Comparison of ENCODE assay signal across 30 cellular contexts in genomic region chr12:15180325-15180724, GRCh38. TPM values are rescaled to one million over a fixed set of nuclear protein-coding genes. Genes with fewer than 3 reads are reported as not detected.
DNase-seq lines count a peak whose midpoint lies in the region; ATAC-seq and TF ChIP-seq lines count a peak whose summit lies in the region.
"Had no signal": no experiment of that assay in that cellular context is flagged by ENCODE, and none has a peak within 500 bp of the region (broad histone marks: within the 10 kb centered on the region; RNA-seq: fewer than 3 reads in every experiment).

No MANE protein-coding gene starts in this region.

- no peak overlapping the region for H3K9ac ChIP-seq in muscle layer of colon (ENCODE audit: low read length)
- H3K9ac ChIP-seq in stomach smooth muscle (ENCODE audit: low read length in 2 of 2), result no peak overlapping the region

- TF ChIP-seq POLR2A in heart left ventricle (IDR thresholded peaks at IDR 0.05), result no peak

- H3K4me3 Mint-ChIP-seq in CD14-positive monocyte, result no peak overlapping the region
- H3K4me3 Mint-ChIP-seq: activated CD4-positive, alpha-beta T cell treated with anti-CD3 and anti-CD28 coated beads, Interleukin-2, amount 10 ng/mL, durations not matched to agents 24 days and 14 days; activated naive CD4-positive, alpha-beta T cell treated with anti-CD3 and anti-CD28 coated beads, Interleukin-2, amount 10 ng/mL, durations not matched to agents 7 days and 5 days; activated T-helper 1 cell treated with anti-CD3 and anti-CD28 coated beads, Interleukin-12 subunit alpha, Interleukin-12 subunit beta, Interleukin-2, Interleukin-4 antibody, amounts not matched to agents 30 ng/mL and 10 ng/mL and 1 ng/mL, durations not matched to agents 14 hours and 24 hours and 36 hours; CD8-positive, alpha-beta memory T cell; GM23338; IgD-negative memory B cell had no signal

- H3K27me3 Mint-ChIP-seq in CD14-positive monocyte (ENCODE audit: low read depth in 3 of 3), result peaks cover 0 to 13% (median 2%) of the 10 kb centered on the region in 3 donors

- DNase-seq in BE2C (peak; percentile 45), heart left ventricle (no peak), CD14-positive monocyte (ENCODE audit: low spot score) (no peak)
- DNase-seq: activated CD4-positive, alpha-beta T cell treated with anti-CD3 and anti-CD28 coated beads, Interleukin-2, amount 10 ng/mL, durations not matched to agents 24 days and 14 days; activated naive CD4-positive, alpha-beta T cell treated with anti-CD3 and anti-CD28 coated beads, Interleukin-2, amount 10 ng/mL, durations not matched to agents 7 days and 5 days; amygdala; caudate nucleus; CD8-positive, alpha-beta memory T cell; midbrain; NCI-H1092 treated with DMSO at 0.1 percent for 48 hours; NCI-H1930; NCI-H2227 treated with DMSO at 0.1 percent for 48 hours; NCI-H748 treated with DMSO at 0.1 percent for 48 hours; small intestine; stimulated activated CD4-positive, alpha-beta T cell treated with anti-CD3 and anti-CD28 coated beads, Interleukin-1b, Interleukin-23, amount 100 ng/mL, for 48 hours; testis had no signal

- TF ChIP-seq CTCF in BE2C (IDR thresholded peaks at IDR 0.05; ENCODE audit: low read depth, low read length) (no peak), heart left ventricle (IDR thresholded peaks at IDR 0.05) (no peak), CD14-positive monocyte (IDR thresholded peaks at IDR 0.05) (no peak)

- H3K9me3 ChIP-seq in BE2C (no peaks in the 10 kb centered on the region), heart left ventricle (peaks cover 0 to 5% (median 0%) of the 10 kb centered on the region in 12 donors), muscle layer of colon (ENCODE audit: low read length) (no peaks in the 10 kb centered on the region), stomach smooth muscle (ENCODE audit: control insufficient read depth in 2 of 2, low read length in 2 of 2) (no peaks in the 10 kb centered on the region)
- H3K9me3 ChIP-seq: prostate gland, testis had no signal

- no peaks in the 10 kb centered on the region for H3K36me3 Mint-ChIP-seq in CD14-positive monocyte
- H3K36me3 Mint-ChIP-seq: activated naive CD4-positive, alpha-beta T cell treated with anti-CD3 and anti-CD28 coated beads, Interleukin-2, amount 10 ng/mL, durations not matched to agents 7 days and 5 days; CD8-positive, alpha-beta memory T cell; IgD-negative memory B cell had no signal

- H3K4me3 ChIP-seq in BE2C (ENCODE audit: low read depth, low read length) (no peak overlapping the region), heart left ventricle (no peak overlapping the region), muscle layer of colon (ENCODE audit: low read depth in 1 of 2, low read length in 2 of 2) (no peak overlapping the region), stomach smooth muscle (ENCODE audit: low read length in 2 of 2) (peak overlapping the region; percentile 24 to 45)
- H3K4me3 ChIP-seq: GM23338, prostate gland, testis had no signal

- WGBS in heart left ventricle, 4 donors, result 63 to 76% (median 73%) methylated on average over 2 of the region's 2 CpGs

- intact Hi-C loops in heart left ventricle (cut with DNase I) (no loop called here), CD14-positive monocyte (cut with micrococcal nuclease) (no loop called here)

- no peaks in the 10 kb centered on the region for H3K27me3 ChIP-seq in BE2C
- H3K27me3 ChIP-seq in heart left ventricle, result no peaks in the 10 kb centered on the region
- H3K27me3 ChIP-seq in muscle layer of colon (ENCODE audit: control insufficient read depth in 1 of 2, insufficient read depth in 2 of 2, low read length in 2 of 2), result no peaks in the 10 kb centered on the region
- H3K27me3 ChIP-seq in stomach smooth muscle (ENCODE audit: control insufficient read depth in 1 of 2, insufficient read depth in 2 of 2, low read length in 2 of 2), result no peaks in the 10 kb centered on the region
- H3K27me3 ChIP-seq: testis had no signal

- H3K36me3 ChIP-seq in BE2C, result no peaks in the 10 kb centered on the region
- no peaks in the 10 kb centered on the region for H3K36me3 ChIP-seq in heart left ventricle
- H3K36me3 ChIP-seq in muscle layer of colon (ENCODE audit: insufficient read depth, low read length), result no peaks in the 10 kb centered on the region
- no peaks in the 10 kb centered on the region for H3K36me3 ChIP-seq in stomach smooth muscle (ENCODE audit: control insufficient read depth in 2 of 2, insufficient read depth in 2 of 2, low read length in 2 of 2)
- H3K36me3 ChIP-seq: prostate gland had no signal

- H3K27ac ChIP-seq in heart left ventricle (peak overlapping the region in 11 of 12 donors; percentile 19 to 73 (median 60)), muscle layer of colon (ENCODE audit: low read depth, low read length) (peak overlapping the region; percentile 63), stomach smooth muscle (ENCODE audit: low read length) (peak overlapping the region; percentile 78)
- H3K27ac ChIP-seq: prostate gland, testis had no signal

- no peaks in the 10 kb centered on the region for H3K9me3 Mint-ChIP-seq in CD14-positive monocyte
- H3K9me3 Mint-ChIP-seq: activated CD4-positive, alpha-beta T cell treated with anti-CD3 and anti-CD28 coated beads, Interleukin-2, amount 10 ng/mL, durations not matched to agents 24 days and 14 days; activated naive CD4-positive, alpha-beta T cell treated with anti-CD3 and anti-CD28 coated beads, Interleukin-2, amount 10 ng/mL, durations not matched to agents 7 days and 5 days; activated T-helper 1 cell treated with anti-CD3 and anti-CD28 coated beads, Interleukin-12 subunit alpha, Interleukin-12 subunit beta, Interleukin-2, Interleukin-4 antibody, amounts not matched to agents 30 ng/mL and 10 ng/mL and 1 ng/mL, durations not matched to agents 14 hours and 24 hours and 36 hours; CD8-positive, alpha-beta memory T cell; GM23338 had no signal

- no peak overlapping the region for H3K27ac Mint-ChIP-seq in CD14-positive monocyte
- H3K27ac Mint-ChIP-seq: activated CD4-positive, alpha-beta T cell treated with anti-CD3 and anti-CD28 coated beads, Interleukin-2, amount 10 ng/mL, durations not matched to agents 24 days and 14 days; activated naive CD4-positive, alpha-beta T cell treated with anti-CD3 and anti-CD28 coated beads, Interleukin-2, amount 10 ng/mL, durations not matched to agents 7 days and 5 days; activated T-helper 1 cell treated with anti-CD3 and anti-CD28 coated beads, Interleukin-12 subunit alpha, Interleukin-12 subunit beta, Interleukin-2, Interleukin-4 antibody, amounts not matched to agents 30 ng/mL and 10 ng/mL and 1 ng/mL, durations not matched to agents 14 hours and 24 hours and 36 hours; CD8-positive, alpha-beta memory T cell; GM23338; IgD-negative memory B cell had no signal

- H3K4me1 ChIP-seq in BE2C (peaks cover 81% of the 10 kb centered on the region), heart left ventricle (peaks cover 0 to 50% (median 5%) of the 10 kb centered on the region in 12 donors), muscle layer of colon (ENCODE audit: insufficient read depth, low read length) (peaks cover 62% of the 10 kb centered on the region), stomach smooth muscle (ENCODE audit: control insufficient read depth, insufficient read depth, low read length) (peaks cover 19% of the 10 kb centered on the region)
- H3K4me1 ChIP-seq: testis had no signal

- ATAC-seq in heart left ventricle, result peak in 2 of 4 donors; percentile 30 to 41
- ATAC-seq in HG03442 (IDR thresholded peaks at IDR 0.05; ENCODE audit: unreplicated experiment), result no peak
- ATAC-seq in HG03039 (IDR thresholded peaks at IDR 0.05; ENCODE audit: unreplicated experiment), result no peak
- ATAC-seq in GM18867 (IDR thresholded peaks at IDR 0.05; ENCODE audit: unreplicated experiment), result no peak
- ATAC-seq: GM23338, SK-N-SH treated with all-trans-retinoic acid at 6 μM for 48 hours had no signal

- H3K4me1 Mint-ChIP-seq in CD14-positive monocyte, result no peaks in the 10 kb centered on the region
- H3K4me1 Mint-ChIP-seq: activated CD4-positive, alpha-beta T cell treated with anti-CD3 and anti-CD28 coated beads, Interleukin-2, amount 10 ng/mL, durations not matched to agents 24 days and 14 days; activated naive CD4-positive, alpha-beta T cell treated with anti-CD3 and anti-CD28 coated beads, Interleukin-2, amount 10 ng/mL, durations not matched to agents 7 days and 5 days; CD8-positive, alpha-beta memory T cell; IgD-negative memory B cell had no signal

RNA-seq across cellular contexts. Expression of gene RERG, which starts 40.9 kb away (rescaled TPM):
- 94.2 TPM for polyA plus RNA-seq in BE2C (2012; ENCODE audit: insufficient read depth, insufficient read length, low read depth)
- 10 to 100 TPM in 1 of 9 donors, 1 to 10 TPM in 8; 2.9 to 17.7 (median 4.2) TPM for total RNA-seq in heart left ventricle
- 1 to 10 TPM; 3.7 to 5.3 TPM for polyA plus RNA-seq in heart left ventricle
- polyA plus RNA-seq in CD14-positive monocyte, result not detected
- total RNA-seq: A172; activated CD4-positive, alpha-beta T cell treated with anti-CD3 and anti-CD28 coated beads, Interleukin-2, amount 10 ng/mL, durations not matched to agents 24 days and 14 days; activated T-helper 1 cell treated with anti-CD3 and anti-CD28 coated beads, Interleukin-12 subunit alpha, Interleukin-12 subunit beta, Interleukin-2, Interleukin-4 antibody, amounts not matched to agents 30 ng/mL and 10 ng/mL and 1 ng/mL, durations not matched to agents 14 hours and 24 hours and 36 hours; CD8-positive, alpha-beta memory T cell; glomerular endothelial cell; RPMI7951; T-helper 2 cell treated with Interferon-gamma antibody and Interleukin-4, amounts not matched to agents 100 ng/mL and 5 ng/mL, for 36 hours had no signal
- polyA plus RNA-seq: CD8-positive, alpha-beta memory T cell; IgD-negative memory B cell had no signal

Comparison
In these comparisons a context has a peak if more than half of its experiments do, and no peak if none do; other contexts are left out.
1. H3K4me3 ChIP-seq: peak in stomach smooth muscle (2 of 2); none in BE2C (single experiment), heart left ventricle (0 of 12) and muscle layer of colon (0 of 2).
2. RNA of gene RERG, which starts 40.9 kb away (polyA plus RNA-seq): 3.7 to 5.3 TPM in heart left ventricle; not detected in CD14-positive monocyte; every median in the first group is over 4 times any median in the second.
3. Peak in every context shown above with its lines, with median percentiles within 50 percentile points of each other: H3K27ac ChIP-seq.